Comparison of ENCODE assay signal across 1 cellular context in genomic region chr14:26841920-26842741, GRCh38.
TF ChIP-seq lines count a peak whose summit lies in the region.

No MANE protein-coding gene starts in this region.

TF ChIP-seq in Ishikawa, 13 proteins besides CTCF, POLR2A, EP300 and RAD21 (continued from another document):
- no peak for TF ChIP-seq REST (IDR thresholded peaks at IDR 0.05; ENCODE audit: low read depth)
- no peak for TF ChIP-seq ZBTB7A (IDR thresholded peaks at IDR 0.05; ENCODE audit: low read depth)
TF ChIP-seq in Ishikawa: peak in this region for 5.
